In genomic region chr17:80598813-80599545, GRCh38 we compare ENCODE assay signal across 1 cellular context.
TF ChIP-seq lines count a peak whose summit lies in the region.

No MANE protein-coding gene starts in this region.

TF ChIP-seq in K562, 482 proteins besides CTCF, POLR2A, EP300 and RAD21 (continued from another document):
- TF ChIP-seq, protein P1, sequence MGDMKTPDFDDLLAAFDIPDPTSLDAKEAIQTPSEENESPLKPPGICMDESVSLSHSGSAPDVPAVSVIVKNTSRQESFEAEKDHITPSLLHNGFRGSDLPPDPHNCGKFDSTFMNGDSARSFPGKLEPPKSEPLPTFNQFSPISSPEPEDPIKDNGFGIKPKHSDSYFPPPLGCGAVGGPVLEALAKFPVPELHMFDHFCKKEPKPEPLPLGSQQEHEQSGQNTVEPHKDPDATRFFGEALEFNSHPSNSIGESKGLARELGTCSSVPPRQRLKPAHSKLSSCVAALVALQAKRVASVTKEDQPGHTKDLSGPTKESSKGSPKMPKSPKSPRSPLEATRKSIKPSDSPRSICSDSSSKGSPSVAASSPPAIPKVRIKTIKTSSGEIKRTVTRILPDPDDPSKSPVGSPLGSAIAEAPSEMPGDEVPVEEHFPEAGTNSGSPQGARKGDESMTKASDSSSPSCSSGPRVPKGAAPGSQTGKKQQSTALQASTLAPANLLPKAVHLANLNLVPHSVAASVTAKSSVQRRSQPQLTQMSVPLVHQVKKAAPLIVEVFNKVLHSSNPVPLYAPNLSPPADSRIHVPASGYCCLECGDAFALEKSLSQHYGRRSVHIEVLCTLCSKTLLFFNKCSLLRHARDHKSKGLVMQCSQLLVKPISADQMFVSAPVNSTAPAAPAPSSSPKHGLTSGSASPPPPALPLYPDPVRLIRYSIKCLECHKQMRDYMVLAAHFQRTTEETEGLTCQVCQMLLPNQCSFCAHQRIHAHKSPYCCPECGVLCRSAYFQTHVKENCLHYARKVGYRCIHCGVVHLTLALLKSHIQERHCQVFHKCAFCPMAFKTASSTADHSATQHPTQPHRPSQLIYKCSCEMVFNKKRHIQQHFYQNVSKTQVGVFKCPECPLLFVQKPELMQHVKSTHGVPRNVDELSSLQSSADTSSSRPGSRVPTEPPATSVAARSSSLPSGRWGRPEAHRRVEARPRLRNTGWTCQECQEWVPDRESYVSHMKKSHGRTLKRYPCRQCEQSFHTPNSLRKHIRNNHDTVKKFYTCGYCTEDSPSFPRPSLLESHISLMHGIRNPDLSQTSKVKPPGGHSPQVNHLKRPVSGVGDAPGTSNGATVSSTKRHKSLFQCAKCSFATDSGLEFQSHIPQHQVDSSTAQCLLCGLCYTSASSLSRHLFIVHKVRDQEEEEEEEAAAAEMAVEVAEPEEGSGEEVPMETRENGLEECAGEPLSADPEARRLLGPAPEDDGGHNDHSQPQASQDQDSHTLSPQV (IDR thresholded peaks at IDR 0.05) = no peak
- TF ChIP-seq HES1 (IDR thresholded peaks at IDR 0.05; ENCODE audit: low read depth) = no peak
- TF ChIP-seq PHF8 (IDR thresholded peaks at IDR 0.05; ENCODE audit: borderline replicate concordance, low read length) = no peak
- TF ChIP-seq STAT6 (CRISPR knock-in tag; IDR thresholded peaks at IDR 0.05) = no peak
TF ChIP-seq in K562: peak in this region for 1.
